Comparison of ENCODE assay signal across 12 cellular contexts in the genomic region with DNA sequence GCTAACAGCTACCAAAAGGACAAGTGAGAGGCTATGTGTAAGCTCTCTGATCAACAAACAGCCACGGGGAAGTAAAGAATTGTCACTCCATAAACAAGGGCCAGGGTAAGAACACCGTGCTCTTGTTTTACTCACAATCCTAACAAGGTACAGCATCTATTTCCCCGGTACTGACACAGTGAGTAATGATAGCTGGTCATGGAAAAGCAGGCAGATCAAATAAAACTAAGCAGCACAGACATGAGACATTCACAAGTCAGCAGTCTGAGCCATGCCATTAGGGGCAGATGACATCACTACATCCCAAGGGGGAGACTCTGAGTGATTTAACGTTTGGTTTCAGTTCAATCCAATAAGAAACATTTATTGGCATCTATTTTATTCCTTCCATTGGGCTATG. TPM values are rescaled to one million over a fixed set of nuclear protein-coding genes. Genes with fewer than 3 reads are reported as not detected.
DNase-seq lines count a peak whose midpoint lies in the region; ATAC-seq and TF ChIP-seq lines count a peak whose summit lies in the region.
"Had no signal": no experiment of that assay in that cellular context is flagged by ENCODE, and none has a peak within 500 bp of the region (broad histone marks: within the 10 kb centered on the region; RNA-seq: fewer than 3 reads in every experiment).

No MANE protein-coding gene starts in this region.

- peaks cover 25% of the 10 kb centered on the region for H3K4me1 Mint-ChIP-seq in activated T-cell treated with anti-CD3 and anti-CD28 coated beads, Interleukin-2, amount 50 U/mL, for 72 hours (ENCODE audit: low read depth)
- peaks cover 23 to 30% of the 10 kb centered on the region in 2 donors for H3K4me1 Mint-ChIP-seq in immature natural killer cell
- peaks cover 11% of the 10 kb centered on the region for H3K4me1 Mint-ChIP-seq in activated CD8-positive, alpha-beta memory T cell treated with anti-CD3 and anti-CD28 coated beads, Interleukin-2, amount 10 ng/mL, durations not matched to agents 7 days and 5 days

- ATAC-seq in activated T-cell treated with anti-CD3 and anti-CD28 coated beads, Interleukin-2, amount 50 U/mL, for 72 hours (replicated peaks in 1 of 2) = peak; percentile 77 to 87
- ATAC-seq in left lobe of liver = no peak
- ATAC-seq in activated CD8-positive, alpha-beta memory T cell treated with anti-CD3 and anti-CD28 coated beads, Interleukin-2, amount 10 ng/mL, durations not matched to agents 7 days and 5 days = no peak

- no peaks in the 10 kb centered on the region for H3K9me3 ChIP-seq in AG04450 (ENCODE audit: control insufficient read depth, insufficient read depth, low read length)

- H3K27ac ChIP-seq in AG04450 (ENCODE audit: low read depth, low read length) = no peak overlapping the region

- H3K4me3 Mint-ChIP-seq in activated T-cell treated with anti-CD3 and anti-CD28 coated beads, Interleukin-2, amount 50 U/mL, for 72 hours = no peak overlapping the region
- H3K4me3 Mint-ChIP-seq in immature natural killer cell = no peak overlapping the region
- no peak overlapping the region for H3K4me3 Mint-ChIP-seq in activated CD8-positive, alpha-beta memory T cell treated with anti-CD3 and anti-CD28 coated beads, Interleukin-2, amount 10 ng/mL, durations not matched to agents 7 days and 5 days

- peaks cover 0 to 1% of the 10 kb centered on the region in 2 donors for H3K36me3 Mint-ChIP-seq in activated T-cell treated with anti-CD3 and anti-CD28 coated beads, Interleukin-2, amount 50 U/mL, for 72 hours (ENCODE audit: insufficient read depth in 2 of 2)
- peaks cover 0 to 5% (median 0%) of the 10 kb centered on the region in 3 donors for H3K36me3 Mint-ChIP-seq in immature natural killer cell
- H3K36me3 Mint-ChIP-seq in activated CD8-positive, alpha-beta memory T cell treated with anti-CD3 and anti-CD28 coated beads, Interleukin-2, amount 10 ng/mL, durations not matched to agents 7 days and 5 days = no peaks in the 10 kb centered on the region

- CTCF ChIA-PET in AG04450 (lab: Charles Lee) = interaction anchor here (0.5 to 1.3 kb wide), 3 partner anchors 9 to 203 kb away, joined by 3 to 5 read pairs (median 3); no protein-coding TSS in a partner anchor
- CTCF ChIA-PET in activated CD8-positive, alpha-beta memory T cell treated with anti-CD3 and anti-CD28 coated beads, Interleukin-2, amount 10 ng/mL, durations not matched to agents 7 days and 5 days (lab: Charles Lee) = no interaction called here

- no peak for DNase-seq in AG04450 (ENCODE audit: low read depth, low spot score)
- peak; percentile 87 for DNase-seq in ELR (ENCODE audit: low read depth)
- no peak for DNase-seq in activated T-cell treated with anti-CD3 and anti-CD28 coated beads, Interleukin-2, amount 50 U/mL, for 72 hours
- no peak for DNase-seq in immature natural killer cell
- no peak for DNase-seq in middle frontal gyrus (ENCODE audit: extremely low spot score, low spot score)
- DNase-seq in DMS53 treated with DMSO at 0.1 percent for 48 hours (lab: John Stamatoyannopoulos, UW; ENCODE audit: unreplicated experiment) = no peak
- no peak for DNase-seq in left lobe of liver (ENCODE audit: low spot score)
- DNase-seq in activated CD8-positive, alpha-beta memory T cell treated with anti-CD3 and anti-CD28 coated beads, Interleukin-2, amount 10 ng/mL, durations not matched to agents 7 days and 5 days = no peak
- DNase-seq: NCI-H2081 treated with DMSO at 0.1 percent for 48 hours; occipital lobe; stimulated activated CD8-positive, alpha-beta memory T cell treated with anti-CD3 and anti-CD28 coated beads, Interleukin-4, amount 100 ng/mL, for 48 hours; SW 1271 had no signal

- H3K27me3 ChIP-seq in AG04450 (ENCODE audit: control insufficient read depth, insufficient read depth, low read length) = no peaks in the 10 kb centered on the region

- H3K27me3 Mint-ChIP-seq in activated T-cell treated with anti-CD3 and anti-CD28 coated beads, Interleukin-2, amount 50 U/mL, for 72 hours (ENCODE audit: low read depth) = no peaks in the 10 kb centered on the region
- peaks cover 0 to 2% (median 0%) of the 10 kb centered on the region in 3 donors for H3K27me3 Mint-ChIP-seq in immature natural killer cell (ENCODE audit: low read depth in 3 of 3)
- no peaks in the 10 kb centered on the region for H3K27me3 Mint-ChIP-seq in activated CD8-positive, alpha-beta memory T cell treated with anti-CD3 and anti-CD28 coated beads, Interleukin-2, amount 10 ng/mL, durations not matched to agents 7 days and 5 days

- POLR2A ChIA-PET in AG04450 (lab: Yijun Ruan, JAX) = interaction anchor here (0.7 kb wide), 1 partner anchor 349 kb away, joined by 3 read pairs; the partner anchor contains the start of gene KMT5A

- H3K9me3 Mint-ChIP-seq in activated T-cell treated with anti-CD3 and anti-CD28 coated beads, Interleukin-2, amount 50 U/mL, for 72 hours = no peaks in the 10 kb centered on the region
- no peaks in the 10 kb centered on the region for H3K9me3 Mint-ChIP-seq in immature natural killer cell
- no peaks in the 10 kb centered on the region for H3K9me3 Mint-ChIP-seq in activated CD8-positive, alpha-beta memory T cell treated with anti-CD3 and anti-CD28 coated beads, Interleukin-2, amount 10 ng/mL, durations not matched to agents 7 days and 5 days (ENCODE audit: low read depth)

- H3K4me3 ChIP-seq in AG04450 (ENCODE audit: low read depth, low read length) = no peak overlapping the region

- no peak overlapping the region for H3K27ac Mint-ChIP-seq in activated T-cell treated with anti-CD3 and anti-CD28 coated beads, Interleukin-2, amount 50 U/mL, for 72 hours
- H3K27ac Mint-ChIP-seq in immature natural killer cell = peak overlapping the region in 5 of 6 donors; percentile 1 to 78 (median 41)
- H3K27ac Mint-ChIP-seq in activated CD8-positive, alpha-beta memory T cell treated with anti-CD3 and anti-CD28 coated beads, Interleukin-2, amount 10 ng/mL, durations not matched to agents 7 days and 5 days = no peak overlapping the region

- TF ChIP-seq CTCF in AG04450 (IDR thresholded peaks at IDR 0.05; ENCODE audit: low read depth, low read length) = 0 out of 2 replicates have a peak, but pooled peaks have one; percentile 10

RNA-seq across cellular contexts. Expression of gene ARL6IP4, which starts 54.4 kb away (rescaled TPM):
- polyA plus RNA-seq in AG04450 (2011; rRNA removed) (185 and 209 TPM in 2 replicates), immature natural killer cell (100 to 1,000 TPM; 131 to 327 (median 245) TPM)
- polyA minus RNA-seq in AG04450 (2011; rRNA and poly(A)+ RNA removed) = 57.7 and 61.3 TPM in 2 replicates
- total RNA-seq in activated T-cell treated with anti-CD3 and anti-CD28 coated beads, Interleukin-2, amount 50 U/mL, for 72 hours = 100 to 1,000 TPM; 183 to 187 TPM
- total RNA-seq in left lobe of liver = 122 TPM
- total RNA-seq in activated CD8-positive, alpha-beta memory T cell treated with anti-CD3 and anti-CD28 coated beads, Interleukin-2, amount 10 ng/mL, durations not matched to agents 7 days and 5 days = 100 to 1,000 TPM; 169 to 216 TPM

RNA-seq across cellular contexts. Expression of gene OGFOD2, which starts 59.8 kb away (rescaled TPM):
- 6.1 and 8.9 TPM in 2 replicates for polyA plus RNA-seq in AG04450 (2011; rRNA removed)
- 7.3 and 8.0 TPM in 2 replicates for polyA minus RNA-seq in AG04450 (2011; rRNA and poly(A)+ RNA removed)
- total RNA-seq in activated T-cell treated with anti-CD3 and anti-CD28 coated beads, Interleukin-2, amount 50 U/mL, for 72 hours = 10 to 100 TPM; 26.6 to 32.5 TPM
- polyA plus RNA-seq in immature natural killer cell = 10 to 100 TPM; 14.4 to 16.6 (median 16.3) TPM
- total RNA-seq in left lobe of liver = 26.1 TPM
- 10 to 100 TPM; 23.8 to 29.8 TPM for total RNA-seq in activated CD8-positive, alpha-beta memory T cell treated with anti-CD3 and anti-CD28 coated beads, Interleukin-2, amount 10 ng/mL, durations not matched to agents 7 days and 5 days

Comparison
In these comparisons a context has a peak if more than half of its experiments do, and no peak if none do; other contexts are left out.
1. ATAC-seq: peak in activated T-cell treated with anti-CD3 and anti-CD28 coated beads, Interleukin-2, amount 50 U/mL, for 72 hours (2 of 2); none in left lobe of liver (single experiment) and activated CD8-positive, alpha-beta memory T cell treated with anti-CD3 and anti-CD28 coated beads, Interleukin-2, amount 10 ng/mL, durations not matched to agents 7 days and 5 days (single experiment).
2. H3K27ac Mint-ChIP-seq: peak in immature natural killer cell (5 of 6); none in activated T-cell treated with anti-CD3 and anti-CD28 coated beads, Interleukin-2, amount 50 U/mL, for 72 hours (single experiment) and activated CD8-positive, alpha-beta memory T cell treated with anti-CD3 and anti-CD28 coated beads, Interleukin-2, amount 10 ng/mL, durations not matched to agents 7 days and 5 days (single experiment).